ENCODE assay signal across 15 cellular contexts in the genomic region with DNA sequence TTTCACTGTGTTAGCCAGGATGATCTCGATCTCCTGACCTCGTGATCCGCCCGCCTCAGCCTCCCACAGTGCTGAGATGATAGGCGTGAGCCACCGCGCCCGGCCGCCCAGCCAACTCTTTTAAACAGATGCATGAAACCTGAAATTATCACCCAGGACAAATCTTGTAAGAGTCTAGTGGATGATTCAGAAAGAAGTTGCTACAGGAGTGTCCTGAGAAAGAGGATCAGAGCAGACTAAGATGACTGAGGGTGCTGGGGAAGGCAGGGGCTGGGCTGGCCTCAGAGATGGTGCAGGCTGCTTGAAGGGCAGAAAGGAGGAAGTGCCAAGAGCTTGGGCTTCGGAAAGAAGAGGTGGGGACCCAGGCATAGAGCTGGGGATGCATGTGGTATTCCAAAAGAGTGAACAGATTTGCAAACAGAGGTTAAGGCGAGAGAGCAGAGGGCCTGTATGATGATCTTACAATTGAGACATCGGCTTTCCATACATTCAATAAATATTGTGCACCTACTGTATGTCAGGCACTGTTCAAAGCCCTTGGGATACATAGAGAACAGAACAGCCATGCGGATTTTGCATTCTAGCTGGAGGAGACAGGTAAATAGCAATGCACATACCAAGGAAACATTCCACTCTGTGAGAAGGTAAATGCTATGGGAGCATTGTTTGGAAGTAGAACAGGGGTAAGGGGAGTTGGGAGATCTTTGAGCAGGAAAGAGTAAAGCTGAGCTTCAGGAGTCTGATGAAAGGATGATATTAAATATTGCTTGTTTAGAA. TPM values are rescaled to one million over a fixed set of nuclear protein-coding genes. Genes with fewer than 3 reads are reported as not detected.
DNase-seq lines count a peak whose midpoint lies in the region; ATAC-seq and TF ChIP-seq lines count a peak whose summit lies in the region.
"Had no signal": no experiment of that assay in that cellular context is flagged by ENCODE, and none has a peak within 500 bp of the region (broad histone marks: within the 10 kb centered on the region; RNA-seq: fewer than 3 reads in every experiment).

No MANE protein-coding gene starts in this region.

- no peaks in the 10 kb centered on the region for H3K27me3 ChIP-seq in upper lobe of right lung

- no peaks in the 10 kb centered on the region for H3K9me3 ChIP-seq in upper lobe of right lung

- peak overlapping the region; percentile 67 for H3K4me3 Mint-ChIP-seq in glutamatergic neuron (ENCODE audit: unreplicated experiment)
- H3K4me3 Mint-ChIP-seq: B cell had no signal

- H3K36me3 Mint-ChIP-seq in glutamatergic neuron (ENCODE audit: unreplicated experiment) = no peaks in the 10 kb centered on the region

- no peak for TF ChIP-seq CTCF in glutamatergic neuron (IDR thresholded peaks at IDR 0.05; ENCODE audit: partially characterized antibody, unreplicated experiment)
- no peak for TF ChIP-seq CTCF in upper lobe of right lung (IDR thresholded peaks at IDR 0.05)

- H3K27ac Mint-ChIP-seq in glutamatergic neuron (ENCODE audit: unreplicated experiment) = peak overlapping the region; percentile 34
- H3K27ac Mint-ChIP-seq: B cell had no signal

- H3K4me1 ChIP-seq in upper lobe of right lung = peaks cover 10% of the 10 kb centered on the region

- DNase-seq in GDM1 (lab: John Stamatoyannopoulos, UW) (peak; percentile 15), MV-4-11 (lab: John Stamatoyannopoulos, UW) (peak; percentile 36), glutamatergic neuron (no peak), upper lobe of right lung (no peak), head of caudate nucleus (no peak), nucleus accumbens (lab: John Stamatoyannopoulos, UW) (no peak), hypothalamus (lab: John Stamatoyannopoulos, UW) (no peak)
- DNase-seq: DMS 273 treated with DMSO at 0.1 percent for 48 hours, Karpas-422, MM.1S, NCI-H1417 treated with DMSO at 0.1 percent for 48 hours, NCI-H2081, SHP77 treated with DMSO at 0.1 percent for 48 hours had no signal

- no peaks in the 10 kb centered on the region for H3K36me3 ChIP-seq in upper lobe of right lung

- H3K4me1 Mint-ChIP-seq in glutamatergic neuron (ENCODE audit: low read depth, unreplicated experiment) = peaks cover 3% of the 10 kb centered on the region

- no peak overlapping the region for H3K4me3 ChIP-seq in upper lobe of right lung

- H3K9me3 Mint-ChIP-seq in glutamatergic neuron (ENCODE audit: unreplicated experiment) = peaks cover 5% of the 10 kb centered on the region

- ATAC-seq in upper lobe of right lung = peak; percentile 50
- ATAC-seq: HepG2 had no signal

- intact Hi-C loops in upper lobe of right lung (cut with DNase I) = no loop called here
- intact Hi-C loops in head of caudate nucleus (cut with DNase I) = loop anchor here (10.0 kb wide), 1 partner anchor 128 kb away; no protein-coding TSS in a partner anchor

- H3K27me3 Mint-ChIP-seq in glutamatergic neuron (ENCODE audit: unreplicated experiment) = peaks cover 21% of the 10 kb centered on the region

- H3K27ac ChIP-seq in upper lobe of right lung = no peak overlapping the region

RNA-seq across cellular contexts. Expression of gene CD9, which starts 7.4 kb away (rescaled TPM):
- total RNA-seq in glutamatergic neuron (ENCODE audit: unreplicated experiment) (17.6 TPM), upper lobe of right lung (445 TPM)

Comparison
In these comparisons a context has a peak if more than half of its experiments do, and no peak if none do; other contexts are left out.
1. DNase-seq: peak in GDM1 (single experiment) and MV-4-11 (single experiment); none in glutamatergic neuron (single experiment), upper lobe of right lung (single experiment), head of caudate nucleus (0 of 42), nucleus accumbens (0 of 56) and hypothalamus (0 of 51).
2. RNA of gene CD9, which starts 7.4 kb away (total RNA-seq): 445 TPM in upper lobe of right lung (single experiment); 17.6 TPM in glutamatergic neuron (single experiment); every median in the first group is over 10 times any median in the second.